In genomic region chr10:128796513-128796912, GRCh38 we compare ENCODE assay signal across 27 cellular contexts.
"Had no signal": no experiment of that assay in that cellular context is flagged by ENCODE, and none has a peak within 500 bp of the region (broad histone marks: within the 10 kb centered on the region; RNA-seq: fewer than 3 reads in every experiment).

No MANE protein-coding gene starts in this region.

- H3K4me3 ChIP-seq: stomach, suprapubic skin, testis, thoracic aorta, thyroid gland, tibial artery, tibial nerve, transverse colon, upper lobe of left lung, upper lobe of right lung, uterus, vagina had no signal

- H3K36me3 Mint-ChIP-seq: stimulated activated effector memory CD8-positive, alpha-beta T cell treated with anti-CD3 and anti-CD28 coated beads, Interleukin-12 subunit alpha, Interleukin-12 subunit beta, amount 100 ng/mL, for 72 hours; stimulated activated memory B cell treated with anti-CD40 and anti-IgM and Interleukin-4, amounts not matched to agents 10 μg/mL and 1 μg/mL and 100 μg/mL, for 72 hours; stimulated activated naive B cell treated with anti-CD40 and anti-IgM and Interleukin-4, amounts not matched to agents 10 μg/mL and 1 μg/mL and 100 μg/mL, for 72 hours had no signal

- H3K27me3 Mint-ChIP-seq: stimulated activated memory B cell treated with anti-CD40 and anti-IgM and Interleukin-4, amounts not matched to agents 10 μg/mL and 1 μg/mL and 100 μg/mL, for 72 hours; stimulated activated naive CD8-positive, alpha-beta T cell treated with anti-CD3 and anti-CD28 coated beads, Interleukin-15, amount 100 ng/mL, for 72 hours; stimulated activated naive CD8-positive, alpha-beta T cell treated with anti-CD3 and anti-CD28 coated beads, Interleukin-15, Interleukin-2, amounts not matched to agents 100 ng/mL and 50 ng/mL, for 24 hours had no signal

- H3K27ac ChIP-seq: stomach, suprapubic skin, testis, thoracic aorta, thyroid gland, tibial artery, tibial nerve, transverse colon, upper lobe of left lung, upper lobe of right lung, uterus, vagina had no signal

- DNase-seq: stimulated activated CD4-positive, alpha-beta T cell treated with anti-CD3 and anti-CD28 coated beads, Interleukin-2, amount 100 ng/mL, for 48 hours; stimulated activated CD4-positive, alpha-beta T cell treated with anti-CD3 and anti-CD28 coated beads, Interleukin-4, amount 100 ng/mL, for 1 hour; stimulated activated CD4-positive, alpha-beta T cell treated with anti-CD3 and anti-CD28 coated beads, Interleukin-4, amount 100 ng/mL, for 24 hours; stimulated activated CD4-positive, alpha-beta T cell treated with anti-CD3 and anti-CD28 coated beads, Interleukin-4, amount 100 ng/mL, for 4 hours; stimulated activated CD8-positive, alpha-beta memory T cell treated with anti-CD3 and anti-CD28 coated beads, Interleukin-4, amount 100 ng/mL, for 48 hours; stimulated activated naive B cell treated with anti-CD40 and anti-IgM and Interleukin-4, amounts not matched to agents 10 μg/mL and 1 μg/mL and 100 μg/mL, for 72 hours; stimulated activated naive CD4-positive, alpha-beta T cell; stimulated activated naive CD4-positive, alpha-beta T cell treated with Interleukin-2 at 50 U/mL for 16 hours; stimulated activated naive CD8-positive, alpha-beta T cell treated with anti-CD3 and anti-CD28 coated beads, Interleukin-15, amount 100 ng/mL, for 72 hours; stimulated activated naive CD8-positive, alpha-beta T cell treated with anti-CD3 and anti-CD28 coated beads, Interleukin-15, Interleukin-2, amounts not matched to agents 100 U/mL and 50 U/mL, for 24 hours; stomach; substantia nigra; testis; thyroid gland; tibial artery; transverse colon; trophoblast cell; upper lobe of left lung; upper lobe of right lung; uterus had no signal

- H3K27ac Mint-ChIP-seq: stimulated activated effector memory CD8-positive, alpha-beta T cell treated with anti-CD3 and anti-CD28 coated beads, Interleukin-12 subunit alpha, Interleukin-12 subunit beta, amount 100 ng/mL, for 72 hours; stimulated activated memory B cell treated with anti-CD40 and anti-IgM and Interleukin-4, amounts not matched to agents 10 μg/mL and 1 μg/mL and 100 μg/mL, for 72 hours; stimulated activated naive B cell treated with anti-CD40 and anti-IgM and Interleukin-4, amounts not matched to agents 10 μg/mL and 1 μg/mL and 100 μg/mL, for 72 hours; stimulated activated naive CD8-positive, alpha-beta T cell treated with anti-CD3 and anti-CD28 coated beads, Interleukin-15, amount 100 ng/mL, for 72 hours; stimulated activated naive CD8-positive, alpha-beta T cell treated with anti-CD3 and anti-CD28 coated beads, Interleukin-15, Interleukin-2, amounts not matched to agents 100 ng/mL and 50 ng/mL, for 24 hours had no signal

- H3K4me3 Mint-ChIP-seq: stimulated activated effector memory CD8-positive, alpha-beta T cell treated with anti-CD3 and anti-CD28 coated beads, Interleukin-12 subunit alpha, Interleukin-12 subunit beta, amount 100 ng/mL, for 72 hours; stimulated activated memory B cell treated with anti-CD40 and anti-IgM and Interleukin-4, amounts not matched to agents 10 μg/mL and 1 μg/mL and 100 μg/mL, for 72 hours; stimulated activated naive B cell treated with anti-CD40 and anti-IgM and Interleukin-4, amounts not matched to agents 10 μg/mL and 1 μg/mL and 100 μg/mL, for 72 hours; stimulated activated naive CD8-positive, alpha-beta T cell treated with anti-CD3 and anti-CD28 coated beads, Interleukin-15, amount 100 ng/mL, for 72 hours; stimulated activated naive CD8-positive, alpha-beta T cell treated with anti-CD3 and anti-CD28 coated beads, Interleukin-15, Interleukin-2, amounts not matched to agents 100 ng/mL and 50 ng/mL, for 24 hours had no signal

- H3K4me1 Mint-ChIP-seq: stimulated activated effector memory CD8-positive, alpha-beta T cell treated with anti-CD3 and anti-CD28 coated beads, Interleukin-12 subunit alpha, Interleukin-12 subunit beta, amount 100 ng/mL, for 72 hours; stimulated activated memory B cell treated with anti-CD40 and anti-IgM and Interleukin-4, amounts not matched to agents 10 μg/mL and 1 μg/mL and 100 μg/mL, for 72 hours; stimulated activated naive B cell treated with anti-CD40 and anti-IgM and Interleukin-4, amounts not matched to agents 10 μg/mL and 1 μg/mL and 100 μg/mL, for 72 hours; stimulated activated naive CD8-positive, alpha-beta T cell treated with anti-CD3 and anti-CD28 coated beads, Interleukin-15, amount 100 ng/mL, for 72 hours had no signal

- ATAC-seq: stimulated activated effector memory CD8-positive, alpha-beta T cell treated with anti-CD3 and anti-CD28 coated beads, Interleukin-12 subunit alpha, Interleukin-12 subunit beta, amount 100 ng/mL, for 72 hours; stimulated activated memory B cell treated with anti-CD40 and anti-IgM and Interleukin-4, amounts not matched to agents 10 μg/mL and 1 μg/mL and 100 μg/mL, for 72 hours; stimulated activated naive B cell treated with anti-CD40 and anti-IgM and Interleukin-4, amounts not matched to agents 10 μg/mL and 1 μg/mL and 100 μg/mL, for 72 hours; stimulated activated naive CD8-positive, alpha-beta T cell treated with anti-CD3 and anti-CD28 coated beads, Interleukin-15, amount 100 ng/mL, for 72 hours; stimulated activated naive CD8-positive, alpha-beta T cell treated with anti-CD3 and anti-CD28 coated beads, Interleukin-15, Interleukin-2, amounts not matched to agents 100 U/mL and 50 U/mL, for 24 hours; upper lobe of right lung had no signal

- H3K4me1 ChIP-seq: stomach, suprapubic skin, testis, thyroid gland, tibial artery, tibial nerve, transverse colon, upper lobe of left lung, upper lobe of right lung, uterus, vagina had no signal

- H3K9me3 ChIP-seq: stomach, suprapubic skin, testis, thoracic aorta, thyroid gland, tibial artery, tibial nerve, transverse colon, upper lobe of left lung, upper lobe of right lung, uterus, vagina had no signal

- H3K9me3 Mint-ChIP-seq: stimulated activated naive CD8-positive, alpha-beta T cell treated with anti-CD3 and anti-CD28 coated beads, Interleukin-15, amount 100 ng/mL, for 72 hours had no signal

- H3K36me3 ChIP-seq: stomach, suprapubic skin, thoracic aorta, thyroid gland, tibial artery, tibial nerve, transverse colon, upper lobe of left lung, upper lobe of right lung, uterus, vagina had no signal

- H3K27me3 ChIP-seq: stomach, suprapubic skin, testis, thyroid gland, tibial artery, tibial nerve, transverse colon, upper lobe of left lung, upper lobe of right lung, uterus, vagina had no signal
